ENCODE assay signal across 1 cellular context in the genomic region with DNA sequence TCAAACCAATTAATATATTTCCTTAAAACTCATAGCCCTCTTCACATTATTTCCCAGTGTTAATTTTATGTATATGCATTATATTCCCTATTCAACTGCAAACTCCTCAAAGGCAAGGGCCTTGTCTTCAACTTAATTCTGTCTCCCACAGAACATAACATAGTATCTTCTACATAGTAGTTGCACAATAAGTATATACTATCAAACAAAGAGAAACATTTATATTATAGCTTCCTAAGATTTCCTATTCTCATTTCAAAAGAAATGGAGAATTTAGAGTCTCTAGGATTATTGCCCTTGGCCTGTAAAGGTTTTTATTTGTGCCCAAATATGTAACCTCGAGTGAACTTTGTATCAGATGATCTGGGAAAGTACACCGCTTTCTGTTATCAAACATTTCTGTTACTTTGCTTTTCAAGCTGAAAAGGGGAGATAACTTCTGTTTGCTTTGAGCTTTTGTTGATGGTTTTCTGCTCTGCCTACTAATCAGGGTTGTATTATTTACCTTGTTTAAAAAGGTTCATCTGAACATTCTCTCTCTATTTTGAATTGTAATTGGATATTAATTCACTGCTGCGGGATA.
TF ChIP-seq lines count a peak whose summit lies in the region.

No MANE protein-coding gene starts in this region.

TF ChIP-seq in SK-N-SH treated with all-trans-retinoic acid at 6 μM for 48 hours, 23 proteins besides CTCF, POLR2A, EP300 and RAD21 (continued from another document):
- TF ChIP-seq CSRNP3 (CRISPR knock-in tag; IDR thresholded peaks at IDR 0.05) (no peak), ZC3H10 (CRISPR knock-in tag; IDR thresholded peaks at IDR 0.05) (no peak), POU6F1 (CRISPR knock-in tag; IDR thresholded peaks at IDR 0.05; ENCODE audit: borderline replicate concordance, low read depth) (no peak), ESRRG (CRISPR knock-in tag; IDR thresholded peaks at IDR 0.05) (no peak), ZNF565 (CRISPR knock-in tag; conservative IDR thresholded peaks at IDR 0.05; ENCODE audit: low read depth) (no peak), CSDC2 (CRISPR knock-in tag; IDR thresholded peaks at IDR 0.05) (no peak), SNAI2 (CRISPR knock-in tag; IDR thresholded peaks at IDR 0.05) (no peak)
